Comparison of ENCODE assay signal across 17 cellular contexts in genomic region chr1:226581650-226582330, GRCh38. TPM values are rescaled to one million over a fixed set of nuclear protein-coding genes. Genes with fewer than 3 reads are reported as not detected.
DNase-seq lines count a peak whose midpoint lies in the region; ATAC-seq, FAIRE-seq and TF ChIP-seq lines count a peak whose summit lies in the region.
"Had no signal": no experiment of that assay in that cellular context is flagged by ENCODE, and none has a peak within 500 bp of the region (broad histone marks: within the 10 kb centered on the region; RNA-seq: fewer than 3 reads in every experiment).

No MANE protein-coding gene starts in this region.

- H3K9ac ChIP-seq in kidney (ENCODE audit: low read length in 2 of 2), result no peak overlapping the region
- H3K9ac ChIP-seq: BLaER1 treated with 17β-estradiol and CSF1 and Interleukin-3, amounts not matched to agents 10 nM and 100 nM; GM23248 had no signal

- no peak overlapping the region for H3K4me3 ChIP-seq in kidney (ENCODE audit: low read length in 2 of 2)
- no peak overlapping the region for H3K4me3 ChIP-seq in psoas muscle
- H3K4me3 ChIP-seq in suprapubic skin, result no peak overlapping the region
- H3K4me3 ChIP-seq: BLaER1 treated with 17β-estradiol and CSF1 and Interleukin-3, amounts not matched to agents 10 nM and 100 nM; GM23248; HAP-1 had no signal

- no peak for FAIRE-seq in kidney (lab: Jason Lieb, UNC)

- TF ChIP-seq POLR2A in suprapubic skin (IDR thresholded peaks at IDR 0.05), result no peak

- H3K36me3 ChIP-seq in kidney (ENCODE audit: control insufficient read depth in 1 of 2, insufficient read depth in 2 of 2, low read length in 2 of 2), result no peaks in the 10 kb centered on the region
- H3K36me3 ChIP-seq in psoas muscle (ENCODE audit: insufficient read depth in 1 of 2, low read depth in 1 of 2), result no peaks in the 10 kb centered on the region
- no peaks in the 10 kb centered on the region for H3K36me3 ChIP-seq in suprapubic skin
- H3K36me3 ChIP-seq: BLaER1 treated with 17β-estradiol and CSF1 and Interleukin-3, amounts not matched to agents 10 nM and 100 nM; HAP-1 had no signal

- no peak overlapping the region for H3K27ac ChIP-seq in kidney (ENCODE audit: low read depth in 2 of 2, low read length in 2 of 2)
- no peak overlapping the region for H3K27ac ChIP-seq in psoas muscle
- H3K27ac ChIP-seq in suprapubic skin, result peak overlapping the region; percentile 40
- H3K27ac ChIP-seq: BLaER1 treated with 17β-estradiol and CSF1 and Interleukin-3, amounts not matched to agents 10 nM and 100 nM; GM23248; HL-60 had no signal

- DNase-seq in kidney, result peak; percentile 24
- no peak for DNase-seq in psoas muscle
- DNase-seq in suprapubic skin (ENCODE audit: low spot score in 2 of 2), result no peak
- no peak for DNase-seq in HEK293T (ENCODE audit: extremely low spot score)
- no peak for DNase-seq in NCI-H1092 treated with DMSO at 0.1 percent for 48 hours (lab: John Stamatoyannopoulos, UW)
- no peak for DNase-seq in SKM-1 treated with dmso at 0.1 percent for 144 hours (lab: John Stamatoyannopoulos, UW; ENCODE audit: unreplicated experiment)
- DNase-seq: Calu3; CD8-positive, alpha-beta T cell; DMS79 treated with DMSO at 0.1 percent for 48 hours; GF-D8; GM23248 had no signal

- no peak for TF ChIP-seq CTCF in kidney (IDR thresholded peaks at IDR 0.05; ENCODE audit: borderline replicate concordance, extremely low read depth, insufficient read depth)
- no peak for TF ChIP-seq CTCF in psoas muscle (IDR thresholded peaks at IDR 0.05)
- TF ChIP-seq CTCF in suprapubic skin (IDR thresholded peaks at IDR 0.05), result no peak

- H3K4me1 ChIP-seq in kidney (ENCODE audit: control insufficient read depth in 1 of 2, insufficient read depth in 1 of 2, low read depth in 1 of 2, low read length in 2 of 2) (no peaks in the 10 kb centered on the region), psoas muscle (no peaks in the 10 kb centered on the region), suprapubic skin (no peaks in the 10 kb centered on the region)
- H3K4me1 ChIP-seq: HAP-1 had no signal

- WGBS in psoas muscle, 3 donors, result 56 to 83% (median 68%) methylated on average over 8 of the region's 8 CpGs
- WGBS in suprapubic skin, result 83% methylated on average over 8 of the region's 8 CpGs

- POLR2A ChIA-PET in HEK293T (lab: Yijun Ruan, JAX), result no interaction called here

- no peak for TF ChIP-seq EP300 in suprapubic skin (IDR thresholded peaks at IDR 0.05)

- ATAC-seq in psoas muscle, result peak in 3 of 4 donors; percentile 40 to 61 (median 49)
- ATAC-seq: CD8-positive, alpha-beta T cell had no signal

- no peaks in the 10 kb centered on the region for H3K9me3 ChIP-seq in kidney (ENCODE audit: control insufficient read depth in 1 of 2, low read length in 2 of 2)
- H3K9me3 ChIP-seq in psoas muscle, result no peaks in the 10 kb centered on the region
- no peaks in the 10 kb centered on the region for H3K9me3 ChIP-seq in suprapubic skin
- H3K9me3 ChIP-seq: BLaER1 treated with 17β-estradiol and CSF1 and Interleukin-3, amounts not matched to agents 10 nM and 100 nM; HAP-1 had no signal

- intact Hi-C loops in kidney (cut with DNase I) (no loop called here), psoas muscle (cut with DNase I) (no loop called here)

- CTCF ChIA-PET in HEK293T (lab: Yijun Ruan, JAX), result interaction anchor here (1.9 kb wide), 2 partner anchors 12 to 27 kb away, joined by 5 read pairs; no protein-coding TSS in a partner anchor

- H3K27me3 ChIP-seq in psoas muscle (ENCODE audit: insufficient read depth in 3 of 3, low read length in 2 of 3) (no peaks in the 10 kb centered on the region), suprapubic skin (no peaks in the 10 kb centered on the region)
- H3K27me3 ChIP-seq: BLaER1 treated with 17β-estradiol and CSF1 and Interleukin-3, amounts not matched to agents 10 nM and 100 nM had no signal

TF ChIP-seq in HEK293T, 16 proteins besides CTCF, POLR2A, EP300 and RAD21:
- no peak for TF ChIP-seq PKNOX1 (IDR thresholded peaks at IDR 0.05)
- TF ChIP-seq SP1 (IDR thresholded peaks at IDR 0.05), result no peak
- no peak for TF ChIP-seq L3MBTL2 (conservative IDR thresholded peaks at IDR 0.05)
- no peak for TF ChIP-seq CTBP1 (IDR thresholded peaks at IDR 0.05; ENCODE audit: borderline replicate concordance)
- no peak for TF ChIP-seq ELF4 (IDR thresholded peaks at IDR 0.05)
- TF ChIP-seq NFRKB (IDR thresholded peaks at IDR 0.05), result no peak
- TF ChIP-seq HDGF (IDR thresholded peaks at IDR 0.05; ENCODE audit: borderline replicate concordance), result no peak
- no peak for TF ChIP-seq ARNT (IDR thresholded peaks at IDR 0.05)
TF ChIP-seq in HEK293T: peak in this region for 0.

RNA-seq across cellular contexts. Expression of gene STUM, which starts 33.2 kb away (rescaled TPM):
- total RNA-seq in kidney, result 1.6 TPM
- 1.9 TPM for polyA plus RNA-seq in kidney (ENCODE audit: insufficient read depth, low read depth, low replicate concordance)
- total RNA-seq in psoas muscle, result 1 to 10 TPM in 3 of 4 donors, under 1 TPM in 1; 0.34 to 1.5 (median 1.2) TPM
- under 1 TPM; 0.69 to 0.96 (median 0.86) TPM for polyA plus RNA-seq in psoas muscle
- 1 to 10 TPM; 1.6 to 5.9 (median 2.0) TPM for total RNA-seq in suprapubic skin
- total RNA-seq: A172; Calu3; CD8-positive, alpha-beta T cell; H4; HT1080 had no signal
- polyA plus RNA-seq: GM23248 had no signal
